In genomic region chr14:77032854-77033621, GRCh38 we compare ENCODE assay signal across 1 cellular context.
TF ChIP-seq lines count a peak whose summit lies in the region.

No MANE protein-coding gene starts in this region.

TF ChIP-seq in HepG2, 621 proteins besides CTCF, POLR2A, EP300 and RAD21 (continued from another document and continues in another):
- TF ChIP-seq CSRNP2 (CRISPR knock-in tag; conservative IDR thresholded peaks at IDR 0.05; ENCODE audit: low read depth) (no peak), STAG1 (CRISPR knock-in tag; IDR thresholded peaks at IDR 0.05) (0 out of 2 replicates have a peak, but pooled peaks have one; percentile 11), REXO4 (CRISPR knock-in tag; IDR thresholded peaks at IDR 0.05; ENCODE audit: borderline replicate concordance) (no peak), HMGXB4 (CRISPR knock-in tag; IDR thresholded peaks at IDR 0.05; ENCODE audit: borderline replicate concordance in 1 of 2, low read depth in 1 of 2) (peak in 1 of 2 experiments; percentile 55; a peak in 2 of 4 replicates), ZNF33B (CRISPR knock-in tag; IDR thresholded peaks at IDR 0.05) (no peak), ZSCAN31 (CRISPR knock-in tag; IDR thresholded peaks at IDR 0.05; ENCODE audit: low read depth) (no peak), CERS6 (CRISPR knock-in tag; IDR thresholded peaks at IDR 0.05) (no peak), ZNF569 (CRISPR knock-in tag; IDR thresholded peaks at IDR 0.05; ENCODE audit: borderline replicate concordance) (no peak), ZHX2 (IDR thresholded peaks at IDR 0.05; ENCODE audit: low read depth) (no peak), ZHX2 (CRISPR knock-in tag; IDR thresholded peaks at IDR 0.05; ENCODE audit: borderline replicate concordance) (no peak), PHF5A (CRISPR knock-in tag; IDR thresholded peaks at IDR 0.05; ENCODE audit: low read depth, unreplicated experiment) (no peak), HOXA3 (CRISPR knock-in tag; IDR thresholded peaks at IDR 0.05) (peak; percentile 31), KAT7 (CRISPR knock-in tag; IDR thresholded peaks at IDR 0.05; ENCODE audit: borderline replicate concordance) (no peak), HMG20A (CRISPR knock-in tag; IDR thresholded peaks at IDR 0.05; ENCODE audit: borderline replicate concordance) (no peak), NFYC (CRISPR knock-in tag; IDR thresholded peaks at IDR 0.05) (peak; percentile 30), KMT2A (CRISPR knock-in tag; IDR thresholded peaks at IDR 0.05) (no peak; the same call in none of the 2 replicates), ZNF639 (CRISPR knock-in tag; conservative IDR thresholded peaks at IDR 0.05) (no peak), TERF1 (CRISPR knock-in tag; IDR thresholded peaks at IDR 0.05) (0 out of 2 replicates have a peak, but pooled peaks have one; percentile 62), SNAPC5 (CRISPR knock-in tag; IDR thresholded peaks at IDR 0.05; ENCODE audit: borderline replicate concordance) (no peak), TBL1XR1 (IDR thresholded peaks at IDR 0.05; ENCODE audit: borderline replicate concordance, low read length, partially characterized antibody) (no peak), SALL2 (CRISPR knock-in tag; IDR thresholded peaks at IDR 0.05) (peak; percentile 26; the same call in 1 of the 2 replicates), EHMT2 (IDR thresholded peaks at IDR 0.05; ENCODE audit: borderline replicate concordance, low read depth, low read length) (no peak), HMGXB3 (CRISPR knock-in tag; IDR thresholded peaks at IDR 0.05; ENCODE audit: borderline replicate concordance) (no peak), ZNF512B (CRISPR knock-in tag; IDR thresholded peaks at IDR 0.05; ENCODE audit: borderline replicate concordance) (no peak), ZNF33A (CRISPR knock-in tag; IDR thresholded peaks at IDR 0.05; ENCODE audit: borderline replicate concordance) (no peak), CREB1 (IDR thresholded peaks at IDR 0.05) (no peak), CREB1 (CRISPR knock-in tag; IDR thresholded peaks at IDR 0.05) (no peak), LBX2 (CRISPR knock-in tag; IDR thresholded peaks at IDR 0.05; ENCODE audit: borderline replicate concordance) (no peak), PRPF4 (IDR thresholded peaks at IDR 0.05; ENCODE audit: low read depth, low read length, poor library complexity, severe bottlenecking) (no peak), TEAD3 (CRISPR knock-in tag; optimal IDR thresholded peaks at IDR 0.05; ENCODE audit: borderline replicate concordance) (peak; percentile 49), ZSCAN5A (CRISPR knock-in tag; IDR thresholded peaks at IDR 0.05; ENCODE audit: borderline replicate concordance) (no peak), ZNF7 (CRISPR knock-in tag; IDR thresholded peaks at IDR 0.05) (no peak), ZNF816 (CRISPR knock-in tag; IDR thresholded peaks at IDR 0.05; ENCODE audit: borderline replicate concordance) (0 out of 2 replicates have a peak, but pooled peaks have one; percentile 58), SRSF1 (optimal IDR thresholded peaks at IDR 0.05; ENCODE audit: low read depth, low read length) (no peak)
